8 cellular contexts compared by ENCODE assay signal in the genomic region with DNA sequence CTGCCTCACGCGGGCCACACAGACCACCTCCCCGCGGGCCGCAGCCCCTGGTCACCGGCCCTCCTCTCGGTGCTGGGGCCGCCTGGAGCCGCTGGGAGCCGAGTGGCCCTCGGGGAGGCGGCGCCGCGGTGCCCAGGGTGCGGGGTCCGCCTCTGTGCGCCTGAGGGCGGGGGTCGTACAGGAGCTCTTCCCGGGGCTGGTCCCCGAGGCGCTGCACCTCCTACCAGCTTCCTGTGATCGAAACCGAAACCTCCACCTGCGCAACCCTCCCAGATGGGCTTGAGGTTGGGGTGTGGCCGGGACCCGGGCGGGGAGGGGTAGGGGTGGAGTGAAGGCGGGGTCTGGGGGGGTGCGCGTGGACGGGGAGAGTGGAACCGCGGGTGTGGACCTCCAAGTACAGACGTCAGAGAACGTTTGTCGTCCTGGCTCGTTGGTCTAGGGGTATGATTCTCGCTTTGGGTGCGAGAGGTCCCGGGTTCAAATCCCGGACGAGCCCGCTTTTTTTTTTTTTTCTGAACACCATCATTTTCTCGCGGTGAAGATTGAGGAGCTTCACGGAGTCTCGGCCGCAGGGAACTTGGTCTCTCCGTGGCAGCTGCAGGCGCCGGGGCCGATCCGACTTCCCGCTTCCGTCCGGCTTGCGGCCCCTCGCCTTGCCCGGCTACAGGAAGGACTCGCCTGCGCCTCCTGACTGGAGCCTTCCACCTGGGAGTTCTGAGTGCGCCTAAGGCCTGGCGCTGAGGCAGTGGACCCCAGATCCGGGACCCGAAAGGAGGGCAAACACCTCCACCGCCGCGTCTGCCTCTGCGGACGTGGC. TPM values are rescaled to one million over a fixed set of nuclear protein-coding genes. Genes with fewer than 3 reads are reported as not detected.
DNase-seq lines count a peak whose midpoint lies in the region; ATAC-seq and TF ChIP-seq lines count a peak whose summit lies in the region.

No MANE protein-coding gene starts in this region.

- DNase-seq in 8988T: peak; percentile 84
- peak; percentile 74 for DNase-seq in HS-5 (ENCODE audit: low read depth)
- peak; percentile 92 to 96 (median 93) for DNase-seq in Peyer's patch
- DNase-seq in activated T-helper 1 cell treated with Interleukin-2 at 50 U/mL for 16 hours (ENCODE audit: low read depth): peak; percentile 91
- DNase-seq in fibroblast of gingiva (ENCODE audit: low read depth): peak; percentile 84
- peak; percentile 80 to 98 (median 91) for DNase-seq in naive thymus-derived CD4-positive, alpha-beta T cell
- peak; percentile 78 for DNase-seq in stimulated activated naive B cell treated with anti-CD40 and anti-IgM and Interleukin-4, amounts not matched to agents 10 μg/mL and 1 μg/mL and 100 μg/mL, for 72 hours

- CTCF ChIA-PET in naive thymus-derived CD4-positive, alpha-beta T cell (lab: Charles Lee): interaction anchor here (1.4 to 2.5 kb wide), 4 partner anchors 10 to 106 kb away, joined by 3 to 12 read pairs (median 10); no protein-coding TSS in a partner anchor

- H3K27me3 Mint-ChIP-seq in naive thymus-derived CD4-positive, alpha-beta T cell: peaks cover 0 to 26% (median 0%) of the 10 kb centered on the region in 5 donors
- peaks cover 9 to 14% of the 10 kb centered on the region in 2 donors for H3K27me3 Mint-ChIP-seq in stimulated activated naive B cell treated with anti-CD40 and anti-IgM and Interleukin-4, amounts not matched to agents 10 μg/mL and 1 μg/mL and 100 μg/mL, for 72 hours

- POLR2A ChIA-PET in naive thymus-derived CD4-positive, alpha-beta T cell (lab: Charles Lee): interaction anchor here (0.6 to 8.5 kb wide), 22 partner anchors 9 to 354 kb away, joined by 3 to 95 read pairs (median 4); partner anchors contain the start of genes IL32, TIGD7, ZNF174 and ZNF213

- peak overlapping the region; percentile 87 to 94 (median 92) for H3K4me3 Mint-ChIP-seq in naive thymus-derived CD4-positive, alpha-beta T cell
- peak overlapping the region; percentile 91 to 95 for H3K4me3 Mint-ChIP-seq in stimulated activated naive B cell treated with anti-CD40 and anti-IgM and Interleukin-4, amounts not matched to agents 10 μg/mL and 1 μg/mL and 100 μg/mL, for 72 hours

- ATAC-seq in GM18502 (IDR thresholded peaks at IDR 0.05; ENCODE audit: poor library complexity, unreplicated experiment): peak; percentile 46
- peak; percentile 97 for ATAC-seq in naive thymus-derived CD4-positive, alpha-beta T cell
- ATAC-seq in stimulated activated naive B cell treated with anti-CD40 and anti-IgM and Interleukin-4, amounts not matched to agents 10 μg/mL and 1 μg/mL and 100 μg/mL, for 72 hours (replicated peaks): peak; percentile 85 to 87

- peak; percentile 65 to 73 for TF ChIP-seq POLR2A in Peyer's patch (IDR thresholded peaks at IDR 0.05)

- H3K27me3 ChIP-seq in Peyer's patch: no peaks in the 10 kb centered on the region
- H3K27me3 ChIP-seq in naive thymus-derived CD4-positive, alpha-beta T cell (ENCODE audit: control insufficient read depth in 2 of 2, insufficient read depth in 2 of 2, low read length in 2 of 2): no peaks in the 10 kb centered on the region

- TF ChIP-seq CTCF in Peyer's patch (IDR thresholded peaks at IDR 0.05): peak in 1 of 6 experiments; percentile 11

- peak overlapping the region; percentile 88 to 99 (median 95) for H3K27ac Mint-ChIP-seq in naive thymus-derived CD4-positive, alpha-beta T cell
- peak overlapping the region; percentile 98 for H3K27ac Mint-ChIP-seq in stimulated activated naive B cell treated with anti-CD40 and anti-IgM and Interleukin-4, amounts not matched to agents 10 μg/mL and 1 μg/mL and 100 μg/mL, for 72 hours

- peak overlapping the region; percentile 79 to 88 (median 82) for H3K4me3 ChIP-seq in Peyer's patch
- H3K4me3 ChIP-seq in naive thymus-derived CD4-positive, alpha-beta T cell (ENCODE audit: low read length): peak overlapping the region; percentile 86

- intact Hi-C loops in naive thymus-derived CD4-positive, alpha-beta T cell (cut with micrococcal nuclease): loop anchor here (1.0 to 10.0 kb wide), 9 partner anchors 8 to 1646 kb away; partner anchors contain the start of genes ZNF213 (in 2 of the 2), NLRC3 (in 1 of the 2), ROGDI (in 1 of the 2) and ZNF263 (in 1 of the 2)

- H3K36me3 ChIP-seq in Peyer's patch: no peaks in the 10 kb centered on the region
- H3K36me3 ChIP-seq in naive thymus-derived CD4-positive, alpha-beta T cell (ENCODE audit: control insufficient read depth in 2 of 3, insufficient read depth in 3 of 3, low read length in 3 of 3): peaks cover 0 to 3% (median 0%) of the 10 kb centered on the region in 3 experiments

- H3K27ac ChIP-seq in Peyer's patch: peak overlapping the region; percentile 81 to 95 (median 83)
- peak overlapping the region; percentile 86 for H3K27ac ChIP-seq in naive thymus-derived CD4-positive, alpha-beta T cell (ENCODE audit: low read depth, low read length)

- H3K9me3 ChIP-seq in Peyer's patch: no peaks in the 10 kb centered on the region
- H3K9me3 ChIP-seq in naive thymus-derived CD4-positive, alpha-beta T cell (ENCODE audit: control insufficient read depth in 2 of 3, low read length in 3 of 3): peaks cover 0 to 11% (median 5%) of the 10 kb centered on the region in 3 experiments

- H3K4me1 ChIP-seq in Peyer's patch: peaks cover 0 to 14% (median 9%) of the 10 kb centered on the region in 4 donors
- H3K4me1 ChIP-seq in naive thymus-derived CD4-positive, alpha-beta T cell (ENCODE audit: control insufficient read depth in 2 of 2, insufficient read depth in 2 of 2, low read length in 2 of 2): peaks cover 5 to 9% of the 10 kb centered on the region in 2 donors

- H3K36me3 Mint-ChIP-seq in naive thymus-derived CD4-positive, alpha-beta T cell: peaks cover 0 to 17% (median 0%) of the 10 kb centered on the region in 5 donors
- H3K36me3 Mint-ChIP-seq in stimulated activated naive B cell treated with anti-CD40 and anti-IgM and Interleukin-4, amounts not matched to agents 10 μg/mL and 1 μg/mL and 100 μg/mL, for 72 hours: peaks cover 8 to 13% of the 10 kb centered on the region in 2 donors

- H3K4me1 Mint-ChIP-seq in naive thymus-derived CD4-positive, alpha-beta T cell: peaks cover 10 to 42% (median 28%) of the 10 kb centered on the region in 7 donors
- H3K4me1 Mint-ChIP-seq in stimulated activated naive B cell treated with anti-CD40 and anti-IgM and Interleukin-4, amounts not matched to agents 10 μg/mL and 1 μg/mL and 100 μg/mL, for 72 hours: peaks cover 20 to 31% of the 10 kb centered on the region in 2 donors

- H3K9me3 Mint-ChIP-seq in naive thymus-derived CD4-positive, alpha-beta T cell: peaks cover 2 to 48% (median 13%) of the 10 kb centered on the region in 11 donors
- H3K9me3 Mint-ChIP-seq in stimulated activated naive B cell treated with anti-CD40 and anti-IgM and Interleukin-4, amounts not matched to agents 10 μg/mL and 1 μg/mL and 100 μg/mL, for 72 hours: peaks cover 2 to 4% of the 10 kb centered on the region in 2 donors

RNA-seq across cellular contexts. Expression of gene ZNF213, which starts 23.9 kb away (rescaled TPM):
- total RNA-seq in Peyer's patch: 10 to 100 TPM; 14.9 to 40.6 (median 18.4) TPM
- total RNA-seq in naive thymus-derived CD4-positive, alpha-beta T cell: 10 to 100 TPM in 3 of 5 experiments, 1 to 10 TPM in 2; 3.8 to 14.0 (median 11.8) TPM
- polyA plus RNA-seq in naive thymus-derived CD4-positive, alpha-beta T cell: 1 to 10 TPM; 1.7 to 3.4 TPM

RNA-seq across cellular contexts. Expression of gene OR1F1, which starts 29.3 kb away (rescaled TPM):
- not detected for total RNA-seq in Peyer's patch
- total RNA-seq in naive thymus-derived CD4-positive, alpha-beta T cell: under 1 TPM in 2 of 5 experiments, not detected in 3; 0.38 to 0.41 TPM
- polyA plus RNA-seq in naive thymus-derived CD4-positive, alpha-beta T cell: under 1 TPM in 1 of 2 donors, not detected in 1; 0.35 TPM

RNA-seq across cellular contexts. Expression of gene ZNF205, which starts 46.3 kb away (rescaled TPM):
- 10 to 100 TPM in 3 of 4 donors, 1 to 10 TPM in 1; 5.0 to 24.6 (median 16.2) TPM for total RNA-seq in Peyer's patch
- total RNA-seq in naive thymus-derived CD4-positive, alpha-beta T cell: under 1 TPM in 1 of 5 experiments, not detected in 4; 0.29 TPM
- under 1 TPM in 1 of 2 donors, not detected in 1; 0.09 TPM for polyA plus RNA-seq in naive thymus-derived CD4-positive, alpha-beta T cell

RNA-seq across cellular contexts. Expression of gene ZSCAN10, which starts 59.6 kb away (rescaled TPM):
- total RNA-seq in Peyer's patch: not detected
- total RNA-seq in naive thymus-derived CD4-positive, alpha-beta T cell: under 1 TPM in 3 of 5 experiments, not detected in 2; 0.22 to 0.61 (median 0.29) TPM
- under 1 TPM in 1 of 2 donors, not detected in 1; 0.35 TPM for polyA plus RNA-seq in naive thymus-derived CD4-positive, alpha-beta T cell

Comparison
In these comparisons a context has a peak if more than half of its experiments do, and no peak if none do; other contexts are left out.
1. Peak in every context shown above with its lines: DNase-seq, ATAC-seq, H3K4me3 ChIP-seq and H3K27ac ChIP-seq.
2. ATAC-seq: peak in every context shown above with its lines; median percentile 97 in naive thymus-derived CD4-positive, alpha-beta T cell; 86 in stimulated activated naive B cell treated with anti-CD40 and anti-IgM and Interleukin-4, amounts not matched to agents 10 μg/mL and 1 μg/mL and 100 μg/mL, for 72 hours; 46 in GM18502.
3. RNA of gene ZNF205, which starts 46.3 kb away (total RNA-seq): 5.0 to 24.6 TPM in Peyer's patch; 0.29 TPM in naive thymus-derived CD4-positive, alpha-beta T cell; every median in the first group is over 4 times any median in the second.